Comparison of ENCODE assay signal across 33 cellular contexts in genomic region chr2:11093467-11093866, GRCh38.
"Had no signal": no experiment of that assay in that cellular context is flagged by ENCODE, and none has a peak within 500 bp of the region (broad histone marks: within the 10 kb centered on the region; RNA-seq: fewer than 3 reads in every experiment).

No MANE protein-coding gene starts in this region.

- H3K9me3 Mint-ChIP-seq: activated naive CD4-positive, alpha-beta T cell treated with anti-CD3 and anti-CD28 coated beads, Interleukin-2, amount 10 ng/mL, durations not matched to agents 7 days and 5 days; activated naive CD8-positive, alpha-beta T cell treated with anti-CD3 and anti-CD28 coated beads, Interleukin-2, amount 10 ng/mL, durations not matched to agents 7 days and 5 days; activated T-cell treated with anti-CD3 and anti-CD28 coated beads, Interleukin-2, amount 50 U/mL, for 24 hours; brain; stimulated activated memory B cell treated with anti-CD40 and anti-IgM and Interleukin-4, amounts not matched to agents 10 μg/mL and 1 μg/mL and 100 μg/mL, for 72 hours; T-cell had no signal

- H3K79me2 ChIP-seq: hepatocyte had no signal

- H3K4me3 Mint-ChIP-seq: activated naive CD4-positive, alpha-beta T cell treated with anti-CD3 and anti-CD28 coated beads, Interleukin-2, amount 10 ng/mL, durations not matched to agents 7 days and 5 days; activated naive CD8-positive, alpha-beta T cell treated with anti-CD3 and anti-CD28 coated beads, Interleukin-2, amount 10 ng/mL, durations not matched to agents 7 days and 5 days; activated T-cell treated with anti-CD3 and anti-CD28 coated beads, Interleukin-2, amount 50 U/mL, for 24 hours; brain; naive thymus-derived CD4-positive, alpha-beta T cell; stimulated activated memory B cell treated with anti-CD40 and anti-IgM and Interleukin-4, amounts not matched to agents 10 μg/mL and 1 μg/mL and 100 μg/mL, for 72 hours; T-cell had no signal

- H3K27me3 ChIP-seq: ascending aorta, cardiac muscle cell, colonic mucosa, hepatocyte, neutrophil, pancreas, sigmoid colon, transverse colon had no signal

- H3K4me3 ChIP-seq: ascending aorta, cardiac muscle cell, colonic mucosa, gastroesophageal sphincter, hepatocyte, pancreas, prostate gland, sigmoid colon, suprapubic skin, transverse colon had no signal

- H3K36me3 Mint-ChIP-seq: activated naive CD4-positive, alpha-beta T cell treated with anti-CD3 and anti-CD28 coated beads, Interleukin-2, amount 10 ng/mL, durations not matched to agents 7 days and 5 days; activated naive CD8-positive, alpha-beta T cell treated with anti-CD3 and anti-CD28 coated beads, Interleukin-2, amount 10 ng/mL, durations not matched to agents 7 days and 5 days; brain; naive thymus-derived CD4-positive, alpha-beta T cell; stimulated activated memory B cell treated with anti-CD40 and anti-IgM and Interleukin-4, amounts not matched to agents 10 μg/mL and 1 μg/mL and 100 μg/mL, for 72 hours; T-cell had no signal

- DNase-seq: activated CD4-positive, alpha-beta T cell treated with anti-CD3 and anti-CD28 coated beads for 48 hours; activated CD4-positive, alpha-beta T cell treated with anti-CD3 and anti-CD28 coated beads, Interleukin-2, amount 50 U/mL, for 48 hours; activated CD8-positive, alpha-beta memory T cell treated with anti-CD3 and anti-CD28 coated beads for 24 hours; activated CD8-positive, alpha-beta memory T cell treated with anti-CD3 and anti-CD28 coated beads, Interleukin-2, amount 50 U/mL, for 48 hours; activated gamma-delta T cell; activated naive CD4-positive, alpha-beta T cell treated with anti-CD3 and anti-CD28 coated beads, Interleukin-2, amount 10 ng/mL, durations not matched to agents 7 days and 5 days; activated naive CD8-positive, alpha-beta T cell treated with anti-CD3 and anti-CD28 coated beads, Interleukin-2, amount 10 ng/mL, durations not matched to agents 7 days and 5 days; activated T-cell treated with anti-CD3 and anti-CD28 coated beads, Interleukin-2, amount 50 U/mL, for 24 hours; cerebellar nuclear complex; colonic mucosa; effector memory CD4-positive, alpha-beta T cell; left cardiac atrium; midbrain; naive thymus-derived CD4-positive, alpha-beta T cell; pancreas; retina; sigmoid colon; small intestine; stimulated activated CD4-positive, alpha-beta T cell treated with anti-CD3 and anti-CD28 coated beads, Interleukin-4, amount 100 ng/mL, for 24 hours; T-cell; transverse colon had no signal

- H3K27ac Mint-ChIP-seq: activated naive CD4-positive, alpha-beta T cell treated with anti-CD3 and anti-CD28 coated beads, Interleukin-2, amount 10 ng/mL, durations not matched to agents 7 days and 5 days; activated naive CD8-positive, alpha-beta T cell treated with anti-CD3 and anti-CD28 coated beads, Interleukin-2, amount 10 ng/mL, durations not matched to agents 7 days and 5 days; activated T-cell treated with anti-CD3 and anti-CD28 coated beads, Interleukin-2, amount 50 U/mL, for 24 hours; naive thymus-derived CD4-positive, alpha-beta T cell; stimulated activated memory B cell treated with anti-CD40 and anti-IgM and Interleukin-4, amounts not matched to agents 10 μg/mL and 1 μg/mL and 100 μg/mL, for 72 hours; T-cell had no signal

- H3K4me2 ChIP-seq: hepatocyte had no signal

- H3K4me1 ChIP-seq: ascending aorta, colonic mucosa, gastroesophageal sphincter, pancreas, prostate gland, sigmoid colon, suprapubic skin, transverse colon had no signal

- ATAC-seq: activated CD4-positive, CD25-positive, alpha-beta regulatory T cell treated with anti-CD3 and anti-CD28 coated beads, Interleukin-2, amount 50 U/mL, for 24 hours; gastroesophageal sphincter; left cardiac atrium; naive thymus-derived CD4-positive, alpha-beta T cell; pancreas; stimulated activated memory B cell treated with anti-CD40 and anti-IgM and Interleukin-4, amounts not matched to agents 10 μg/mL and 1 μg/mL and 100 μg/mL, for 72 hours had no signal

- H3K9me3 ChIP-seq: ascending aorta, colonic mucosa, gastroesophageal sphincter, neutrophil, pancreas, prostate gland, sigmoid colon, suprapubic skin, transverse colon had no signal

- H2AFZ ChIP-seq: hepatocyte had no signal

- H3K36me3 ChIP-seq: ascending aorta, cardiac muscle cell, colonic mucosa, gastroesophageal sphincter, neutrophil, pancreas, prostate gland, sigmoid colon, suprapubic skin, transverse colon had no signal

- FAIRE-seq: keratinocyte, pancreas, small intestine, urothelium cell line had no signal

- H3K27ac ChIP-seq: ascending aorta, cardiac muscle cell, colonic mucosa, gastroesophageal sphincter, hepatocyte, neutrophil, pancreas, prostate gland, sigmoid colon, suprapubic skin, transverse colon had no signal

- H3K4me1 Mint-ChIP-seq: activated naive CD4-positive, alpha-beta T cell treated with anti-CD3 and anti-CD28 coated beads, Interleukin-2, amount 10 ng/mL, durations not matched to agents 7 days and 5 days; naive thymus-derived CD4-positive, alpha-beta T cell; stimulated activated memory B cell treated with anti-CD40 and anti-IgM and Interleukin-4, amounts not matched to agents 10 μg/mL and 1 μg/mL and 100 μg/mL, for 72 hours; T-cell had no signal
